6 cellular contexts compared by ENCODE assay signal in the genomic region with DNA sequence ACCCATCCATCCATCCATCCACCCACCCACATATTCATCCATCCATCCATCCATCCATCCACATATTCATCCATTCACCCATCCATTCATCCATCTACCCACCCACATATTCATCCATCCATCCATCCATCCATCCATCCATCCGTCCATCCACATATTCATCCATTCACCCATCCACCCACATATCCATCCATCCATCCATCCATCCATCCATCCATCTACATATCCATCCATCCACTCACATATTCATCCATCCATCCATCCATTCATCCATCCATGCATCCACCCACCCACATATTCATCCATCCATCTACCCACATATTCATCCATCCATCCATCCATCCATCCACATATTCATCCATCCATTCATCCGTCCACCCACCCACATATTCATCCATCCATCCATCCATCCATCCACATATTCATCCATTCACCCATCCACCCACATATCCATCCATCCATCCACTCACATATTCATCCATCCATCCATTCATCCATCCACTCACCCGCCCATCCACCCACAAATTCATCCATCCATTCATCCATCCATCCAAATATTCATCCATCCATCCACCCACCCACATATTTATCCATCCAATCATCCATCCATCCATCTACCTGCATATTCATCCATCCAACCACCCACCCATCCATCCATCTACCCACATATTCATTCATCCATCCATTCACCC. TPM values are rescaled to one million over a fixed set of nuclear protein-coding genes. Genes with fewer than 3 reads are reported as not detected.
DNase-seq lines count a peak whose midpoint lies in the region; ATAC-seq, FAIRE-seq and TF ChIP-seq lines count a peak whose summit lies in the region.
"Not testable (repeated sequence)": the region's sequence is repeated elsewhere in the genome, so short reads cannot be mapped to it uniquely, and the experiment has no call there.
"Had no signal": no experiment of that assay in that cellular context is flagged by ENCODE, and none has a peak within 500 bp of the region (broad histone marks: within the 10 kb centered on the region; RNA-seq: fewer than 3 reads in every experiment).

No MANE protein-coding gene starts in this region.

- H3K9me3 ChIP-seq in HEK293 (ENCODE audit: control insufficient read depth, insufficient read depth, low read depth, low read length): not testable (repeated sequence)

- H3K27me3 Mint-ChIP-seq in glutamatergic neuron (ENCODE audit: unreplicated experiment); stimulated activated naive B cell treated with anti-CD40 and anti-IgM and Interleukin-4, amounts not matched to agents 10 μg/mL and 1 μg/mL and 100 μg/mL, for 72 hours: not testable (repeated sequence)

- not testable (repeated sequence) for H3K36me3 Mint-ChIP-seq in glutamatergic neuron (ENCODE audit: unreplicated experiment)
- peaks cover 67 to 86% of the 10 kb centered on the region in 2 donors for H3K36me3 Mint-ChIP-seq in stimulated activated naive B cell treated with anti-CD40 and anti-IgM and Interleukin-4, amounts not matched to agents 10 μg/mL and 1 μg/mL and 100 μg/mL, for 72 hours

- CTCF ChIA-PET in HEK293 (lab: Yijun Ruan, JAX): not testable (repeated sequence)

- not testable (repeated sequence) for H3K27ac ChIP-seq in HEK293 (ENCODE audit: extremely low read depth, low read depth, low read length)

- peak; percentile 81 for FAIRE-seq in HTR-8/SVneo (lab: Jason Lieb, UNC)
- peak; percentile 99 for FAIRE-seq in urothelium cell line (lab: Jason Lieb, UNC)

- POLR2A ChIA-PET in HEK293 (lab: Yijun Ruan, JAX): not testable (repeated sequence)

- ATAC-seq in stimulated activated naive B cell treated with anti-CD40 and anti-IgM and Interleukin-4, amounts not matched to agents 10 μg/mL and 1 μg/mL and 100 μg/mL, for 72 hours (replicated peaks): not testable (repeated sequence)

- H3K4me1 Mint-ChIP-seq in glutamatergic neuron (ENCODE audit: low read depth, unreplicated experiment); stimulated activated naive B cell treated with anti-CD40 and anti-IgM and Interleukin-4, amounts not matched to agents 10 μg/mL and 1 μg/mL and 100 μg/mL, for 72 hours: not testable (repeated sequence)

- TF ChIP-seq CTCF in HEK293 (tag by site-specific recombination; IDR thresholded peaks at IDR 0.05); glutamatergic neuron (IDR thresholded peaks at IDR 0.05; ENCODE audit: partially characterized antibody, unreplicated experiment): not testable (repeated sequence)

- H3K27ac Mint-ChIP-seq in glutamatergic neuron (ENCODE audit: unreplicated experiment): peak overlapping the region; percentile 35
- H3K27ac Mint-ChIP-seq in stimulated activated naive B cell treated with anti-CD40 and anti-IgM and Interleukin-4, amounts not matched to agents 10 μg/mL and 1 μg/mL and 100 μg/mL, for 72 hours: peak overlapping the region; percentile 10

- H3K4me1 ChIP-seq in HEK293 (ENCODE audit: control insufficient read depth, insufficient read depth, low read length): not testable (repeated sequence)

- not testable (repeated sequence) for H3K9me3 Mint-ChIP-seq in glutamatergic neuron (ENCODE audit: unreplicated experiment)
- peaks cover 13 to 14% of the 10 kb centered on the region in 2 donors for H3K9me3 Mint-ChIP-seq in stimulated activated naive B cell treated with anti-CD40 and anti-IgM and Interleukin-4, amounts not matched to agents 10 μg/mL and 1 μg/mL and 100 μg/mL, for 72 hours

- H3K4me3 ChIP-seq in HEK293 (ENCODE audit: low read depth, low read length): not testable (repeated sequence)

- H3K36me3 ChIP-seq in HEK293 (ENCODE audit: control insufficient read depth in 2 of 2, insufficient read depth in 1 of 2, low read length in 2 of 2): peaks cover 11 to 35% of the 10 kb centered on the region in 2 experiments; a peak in 2 of 3 replicates

- not testable (repeated sequence) for H3K4me3 Mint-ChIP-seq in glutamatergic neuron (ENCODE audit: unreplicated experiment); stimulated activated naive B cell treated with anti-CD40 and anti-IgM and Interleukin-4, amounts not matched to agents 10 μg/mL and 1 μg/mL and 100 μg/mL, for 72 hours

- not testable (repeated sequence) for DNase-seq in HTR-8/SVneo (ENCODE audit: insufficient read length, low spot score); glutamatergic neuron; stimulated activated naive B cell treated with anti-CD40 and anti-IgM and Interleukin-4, amounts not matched to agents 10 μg/mL and 1 μg/mL and 100 μg/mL, for 72 hours; urothelium cell line (ENCODE audit: low spot score)

TF ChIP-seq in HEK293, 187 proteins besides CTCF, POLR2A, EP300 and RAD21:
- peak; percentile 98 for TF ChIP-seq EGR2 (tag by site-specific recombination; IDR thresholded peaks at IDR 0.05; ENCODE audit: low read depth)
- 0 out of 2 replicates have a peak, but pooled peaks have one; percentile 35 for TF ChIP-seq ZNF488 (tag by site-specific recombination; IDR thresholded peaks at IDR 0.05)
- peak; percentile 99 for TF ChIP-seq ZNF366 (tag by site-specific recombination; conservative IDR thresholded peaks at IDR 0.05)
- peak; percentile 97 for TF ChIP-seq ZBTB17 (tag by site-specific recombination; IDR thresholded peaks at IDR 0.05)
- peak; percentile 94 for TF ChIP-seq ZFHX2 (tag by site-specific recombination; conservative IDR thresholded peaks at IDR 0.05)

RNA-seq across cellular contexts. Expression of gene MCM5, which starts 38.9 kb away (rescaled TPM):
- total RNA-seq in glutamatergic neuron (ENCODE audit: unreplicated experiment): 28.3 TPM

RNA-seq across cellular contexts. Expression of gene HMOX1, which starts 57.9 kb away (rescaled TPM):
- 14.9 TPM for total RNA-seq in glutamatergic neuron (ENCODE audit: unreplicated experiment)
- total RNA-seq: CD4-positive, CD25-positive, alpha-beta regulatory T cell had no signal
